8 cellular contexts compared by ENCODE assay signal in the genomic region with DNA sequence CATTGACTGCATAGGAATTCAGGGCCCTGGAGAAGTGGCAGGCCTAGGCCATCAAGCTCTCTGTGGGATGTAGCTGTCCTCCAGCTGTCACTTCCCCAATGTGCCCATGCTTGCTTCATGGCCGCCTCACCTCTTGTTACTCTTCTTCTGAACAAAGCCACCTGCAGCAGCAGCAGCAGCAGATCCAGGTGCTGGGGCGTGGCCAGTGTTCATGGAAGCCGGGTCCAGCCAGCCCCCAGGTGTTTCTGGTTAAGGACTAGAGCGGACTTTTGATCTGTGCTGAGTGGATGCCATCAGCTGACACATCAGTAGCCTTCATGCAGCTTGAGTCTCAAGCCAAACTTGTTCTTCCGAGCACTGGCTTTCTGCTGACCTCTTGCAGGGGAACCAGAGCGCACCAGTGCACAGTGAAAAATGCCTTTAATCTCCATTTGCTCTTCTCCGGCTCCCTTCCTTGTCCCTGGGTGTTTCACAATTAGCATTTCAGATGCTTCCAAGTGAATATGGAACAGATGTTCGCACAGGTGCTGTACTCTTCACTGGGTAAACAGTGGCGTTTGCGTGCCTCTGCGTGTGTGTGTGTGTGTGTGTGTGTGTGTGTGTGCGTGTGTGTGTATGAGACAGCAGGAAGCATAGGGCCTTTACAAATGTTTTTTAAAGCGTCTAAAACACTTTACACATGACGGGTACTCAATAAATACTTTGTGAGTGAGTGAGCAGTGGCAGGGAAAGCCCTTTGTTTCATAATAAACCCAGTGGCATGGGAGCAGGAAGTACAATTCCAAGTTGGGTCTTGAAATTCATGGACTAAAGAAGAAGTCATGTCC. TPM values are rescaled to one million over a fixed set of nuclear protein-coding genes. Genes with fewer than 3 reads are reported as not detected.
DNase-seq lines count a peak whose midpoint lies in the region; ATAC-seq and TF ChIP-seq lines count a peak whose summit lies in the region.

No MANE protein-coding gene starts in this region.

- intact Hi-C loops in heart left ventricle (cut with DNase I) (no loop called here), Right ventricle myocardium superior (cut with DNase I) (no loop called here), natural killer cell (cut with micrococcal nuclease) (no loop called here)

- TF ChIP-seq POLR2A in heart left ventricle (IDR thresholded peaks at IDR 0.05) (no peak), gastroesophageal sphincter (IDR thresholded peaks at IDR 0.05) (no peak)

- TF ChIP-seq EP300 in gastroesophageal sphincter (IDR thresholded peaks at IDR 0.05) = no peak

- H3K4me1 ChIP-seq in heart left ventricle = peaks cover 8 to 97% (median 92%) of the 10 kb centered on the region in 12 donors
- peaks cover 2 to 98% (median 27%) of the 10 kb centered on the region in 3 donors for H3K4me1 ChIP-seq in gastroesophageal sphincter

- peak in 2 of 5 donors; percentile 38 to 51 for DNase-seq in heart left ventricle
- DNase-seq in Right ventricle myocardium superior = no peak
- DNase-seq in SHP77 (lab: John Stamatoyannopoulos, UW) = peak; percentile 80 to 83
- peak; percentile 80 for DNase-seq in stromal cell of bone marrow (ENCODE audit: low read depth)
- DNase-seq in natural killer cell = no peak
- no peak for DNase-seq in central memory CD4-positive, alpha-beta T cell

- no peak overlapping the region for H3K4me3 Mint-ChIP-seq in natural killer cell

- TF ChIP-seq CTCF in heart left ventricle (IDR thresholded peaks at IDR 0.05) = no peak
- no peak for TF ChIP-seq CTCF in gastroesophageal sphincter (IDR thresholded peaks at IDR 0.05)
- TF ChIP-seq CTCF in natural killer cell (IDR thresholded peaks at IDR 0.05) = no peak

- H3K4me1 Mint-ChIP-seq in natural killer cell = peaks cover 0 to 4% of the 10 kb centered on the region in 2 donors

- H3K9me3 ChIP-seq in heart left ventricle (no peaks in the 10 kb centered on the region), gastroesophageal sphincter (no peaks in the 10 kb centered on the region)

- no peaks in the 10 kb centered on the region for H3K36me3 Mint-ChIP-seq in natural killer cell

- H3K27ac ChIP-seq in heart left ventricle (peak overlapping the region; percentile 19 to 94 (median 73)), gastroesophageal sphincter (peak overlapping the region in 3 of 4 donors; percentile 22 to 38 (median 26))

- no peak overlapping the region for H3K27ac Mint-ChIP-seq in natural killer cell

- no peak overlapping the region for H3K4me3 ChIP-seq in heart left ventricle
- H3K4me3 ChIP-seq in gastroesophageal sphincter = no peak overlapping the region

- WGBS in heart left ventricle, 4 donors = 62 to 73% (median 69%) methylated on average over 13 to 14 of the region's 14 CpGs
- 64 to 100% methylated on average over 2 to 13 of the region's 14 CpGs for WGBS in gastroesophageal sphincter (ENCODE audit: low coverage in 1 of 2), 2 donors

- H3K36me3 ChIP-seq in heart left ventricle (peaks cover 0 to 41% (median 27%) of the 10 kb centered on the region in 9 donors), gastroesophageal sphincter (peaks cover 0 to 44% of the 10 kb centered on the region in 2 donors)

- no peaks in the 10 kb centered on the region for H3K27me3 Mint-ChIP-seq in natural killer cell (ENCODE audit: low read depth in 2 of 2)

- H3K27me3 ChIP-seq in heart left ventricle (no peaks in the 10 kb centered on the region), gastroesophageal sphincter (no peaks in the 10 kb centered on the region)

- H3K9me3 Mint-ChIP-seq in natural killer cell = no peaks in the 10 kb centered on the region

- ATAC-seq in heart left ventricle = no peak
- no peak for ATAC-seq in Right ventricle myocardium superior (ENCODE audit: poor library complexity)
- no peak for ATAC-seq in gastroesophageal sphincter
- no peak for ATAC-seq in natural killer cell
- no peak for ATAC-seq in GM21576 (IDR thresholded peaks at IDR 0.05; ENCODE audit: unreplicated experiment)

RNA-seq across cellular contexts. Expression of a gene that starts 20.1 kb away (rescaled TPM):
- total RNA-seq in heart left ventricle (100 to 1,000 TPM in 4 of 9 donors, 10 to 100 TPM in 5; 52.1 to 136 (median 92.0) TPM), Right ventricle myocardium superior (128 TPM), gastroesophageal sphincter (10 to 100 TPM; 24.0 to 47.0 (median 37.3) TPM), natural killer cell (10 to 100 TPM in 2 of 3 donors, 1 to 10 TPM in 1; 7.2 to 21.4 (median 10.7) TPM)
- 10 to 100 TPM; 22.6 to 75.1 TPM for polyA plus RNA-seq in heart left ventricle

RNA-seq across cellular contexts. Expression of a gene that starts 55.9 kb away (rescaled TPM):
- 10 to 100 TPM; 13.3 to 30.7 (median 16.0) TPM for total RNA-seq in heart left ventricle
- polyA plus RNA-seq in heart left ventricle = 10 to 100 TPM; 10.4 to 12.9 TPM
- 16.3 TPM for total RNA-seq in Right ventricle myocardium superior
- 10 to 100 TPM; 12.3 to 22.8 (median 16.6) TPM for total RNA-seq in gastroesophageal sphincter
- total RNA-seq in natural killer cell = 10 to 100 TPM in 2 of 3 donors, 1 to 10 TPM in 1; 7.7 to 13.8 (median 12.0) TPM

RNA-seq across cellular contexts. Expression of a gene that starts 56.1 kb away (rescaled TPM):
- total RNA-seq in heart left ventricle (10 to 100 TPM; 28.2 to 60.2 (median 38.2) TPM), Right ventricle myocardium superior (33.6 TPM), gastroesophageal sphincter (10 to 100 TPM; 38.0 to 60.4 (median 53.3) TPM), natural killer cell (100 to 1,000 TPM in 1 of 3 donors, 10 to 100 TPM in 2; 84.6 to 100 (median 97.1) TPM)
- 10 to 100 TPM; 23.4 to 53.2 TPM for polyA plus RNA-seq in heart left ventricle

Comparison
In these comparisons a context has a peak if more than half of its experiments do, and no peak if none do; other contexts are left out.
1. DNase-seq: peak in SHP77 (2 of 2) and stromal cell of bone marrow (single experiment); none in Right ventricle myocardium superior (single experiment), natural killer cell (single experiment) and central memory CD4-positive, alpha-beta T cell (single experiment).